Comparison of ENCODE assay signal across 8 cellular contexts in the genomic region with DNA sequence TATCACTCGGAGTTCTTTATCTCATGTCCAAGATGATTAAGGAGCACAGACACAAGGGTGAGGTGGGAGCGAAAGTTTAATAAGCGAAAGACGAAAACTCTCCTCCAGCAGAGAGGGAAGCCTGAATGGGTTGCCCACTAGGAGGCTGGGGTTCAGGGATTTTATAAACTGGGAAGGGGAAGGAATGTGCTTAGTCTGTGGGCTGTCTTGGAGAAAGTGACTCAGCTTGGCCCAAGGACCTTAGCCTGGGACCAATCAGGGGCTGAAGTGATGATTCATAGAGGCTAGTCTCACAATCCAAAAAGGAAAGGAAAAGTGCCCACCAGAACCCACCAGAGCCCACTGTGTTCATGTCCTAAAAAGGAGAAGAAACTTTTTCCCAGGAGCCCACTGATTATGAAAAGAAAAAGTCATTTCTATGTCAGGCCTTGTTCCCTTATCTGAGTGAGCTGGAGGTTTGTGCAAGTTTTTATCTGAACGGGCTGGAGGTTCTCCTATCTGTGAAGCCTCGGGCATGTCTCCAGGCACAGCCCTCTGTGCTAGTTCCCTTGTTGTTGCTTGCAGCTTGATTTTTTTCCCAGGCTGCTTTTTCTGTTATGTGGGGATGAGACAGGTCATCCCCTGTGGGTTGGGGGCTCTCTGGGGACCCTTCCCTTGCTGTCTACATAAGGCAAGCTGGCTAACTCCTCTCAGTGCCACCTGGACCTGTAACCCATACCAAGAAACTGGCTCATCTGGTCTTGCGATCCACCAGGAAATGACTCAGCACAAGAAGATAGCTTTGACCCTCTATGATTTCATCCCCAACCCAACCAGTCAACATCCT. TPM values are rescaled to one million over a fixed set of nuclear protein-coding genes. Genes with fewer than 3 reads are reported as not detected.
DNase-seq lines count a peak whose midpoint lies in the region; ATAC-seq, FAIRE-seq and TF ChIP-seq lines count a peak whose summit lies in the region.

No MANE protein-coding gene starts in this region.

- peaks cover 5 to 9% (median 7%) of the 10 kb centered on the region in 3 donors for H3K4me1 ChIP-seq in pancreas

- H3K27me3 Mint-ChIP-seq in Calu3 (ENCODE audit: unreplicated experiment) = no peaks in the 10 kb centered on the region

- peak overlapping the region in 3 of 4 donors; percentile 40 to 79 (median 79) for H3K27ac ChIP-seq in pancreas

- CTCF ChIA-PET in Calu3 (lab: Charles Lee) = interaction anchor here (1.0 to 1.3 kb wide), 2 partner anchors 70 to 100 kb away, joined by 3 to 5 read pairs; no protein-coding TSS in a partner anchor

- no peaks in the 10 kb centered on the region for H3K27me3 ChIP-seq in pancreas

- H3K4me3 Mint-ChIP-seq in Calu3 (ENCODE audit: low read depth, unreplicated experiment) = no peak overlapping the region

- H3K36me3 ChIP-seq in pancreas = no peaks in the 10 kb centered on the region

- H3K9me3 ChIP-seq in pancreas = no peaks in the 10 kb centered on the region

- intact Hi-C loops in Calu3 (cut with micrococcal nuclease; ENCODE audit: unreplicated experiment) = loop anchor here (10.0 kb wide), 1 partner anchor 101 kb away; no protein-coding TSS in a partner anchor
- intact Hi-C loops in pancreas (cut with DNase I) = loop anchor here in 1 of 3 donors (10.0 kb wide), 1 partner anchor 71 kb away; no protein-coding TSS in a partner anchor

- H3K4me3 ChIP-seq in fibroblast of pulmonary artery (replicated peaks; ENCODE audit: low read depth, low read length) (peak overlapping the region; percentile 27), pancreas (no peak overlapping the region)

- H3K36me3 Mint-ChIP-seq in Calu3 (ENCODE audit: insufficient read depth, unreplicated experiment) = no peaks in the 10 kb centered on the region

- BruUV-seq in Calu3 (replicated peaks; lab: Mats Ljungman, UMichigan) = no TSS peak

- peak; percentile 76 to 88 (median 80) for ATAC-seq in pancreas
- no peak for ATAC-seq in GM18870 (IDR thresholded peaks at IDR 0.05; ENCODE audit: unreplicated experiment)

- no peak for TF ChIP-seq CTCF in Calu3 (IDR thresholded peaks at IDR 0.05; ENCODE audit: unreplicated experiment)
- TF ChIP-seq CTCF in fibroblast of pulmonary artery (IDR thresholded peaks at IDR 0.05; ENCODE audit: low read length, missing control alignments) = peak; percentile 39
- no peak for TF ChIP-seq CTCF in pancreas (IDR thresholded peaks at IDR 0.05)

- FAIRE-seq in RCC 7860 (lab: Jason Lieb, UNC) = no peak
- FAIRE-seq in pancreas (lab: Jason Lieb, UNC) = no peak

- H3K9me3 Mint-ChIP-seq in Calu3 (ENCODE audit: low read depth, unreplicated experiment) = peaks cover 11% of the 10 kb centered on the region

- H3K4me1 Mint-ChIP-seq in Calu3 (ENCODE audit: low read depth, unreplicated experiment) = peaks cover 21% of the 10 kb centered on the region

- WGBS in pancreas, 2 donors = 43 to 44% methylated on average over 7 of the region's 7 CpGs

- DNase-seq in Calu3 = peak; percentile 52
- DNase-seq in RCC 7860 (ENCODE audit: low spot score) = peak; percentile 33
- DNase-seq in fibroblast of pulmonary artery (ENCODE audit: low read depth) = peak; percentile 90
- peak in 4 of 6 donors; percentile 29 to 69 (median 47) for DNase-seq in pancreas
- DNase-seq in hippocampal formation (lab: John Stamatoyannopoulos, UW) = no peak
- DNase-seq in ecto neural progenitor cell (ENCODE audit: low spot score) = no peak
- DNase-seq in NCI-H1105 treated with DMSO at 0.1 percent for 48 hours (lab: John Stamatoyannopoulos, UW) = no peak

- H3K27ac Mint-ChIP-seq in Calu3 (ENCODE audit: unreplicated experiment) = peak overlapping the region; percentile 9

RNA-seq across cellular contexts. Expression of a gene that starts 8.3 kb away (rescaled TPM):
- total RNA-seq in Calu3 (2022) (27.8 and 36.8 TPM in 2 replicates), pancreas (10 to 100 TPM; 12.8 to 19.2 (median 16.8) TPM)
- 10 to 100 TPM; 21.7 to 22.6 TPM for polyA plus RNA-seq in pancreas

RNA-seq across cellular contexts. Expression of a gene that starts 37.4 kb away (rescaled TPM):
- 64.9 and 84.6 TPM in 2 replicates for total RNA-seq in Calu3 (2022)
- 10 to 100 TPM; 18.5 to 60.1 (median 29.1) TPM for total RNA-seq in pancreas
- polyA plus RNA-seq in pancreas = 10 to 100 TPM; 34.9 to 39.5 TPM

Comparison
In these comparisons a context has a peak if more than half of its experiments do, and no peak if none do; other contexts are left out.
1. DNase-seq: peak in Calu3 (single experiment), RCC 7860 (single experiment), fibroblast of pulmonary artery (single experiment) and pancreas (4 of 6); none in hippocampal formation (0 of 2), ecto neural progenitor cell (single experiment) and NCI-H1105 treated with DMSO at 0.1 percent for 48 hours (single experiment).